Comparison of ENCODE assay signal across 8 cellular contexts in genomic region chr6:2990932-2991506, GRCh38. TPM values are rescaled to one million over a fixed set of nuclear protein-coding genes. Genes with fewer than 3 reads are reported as not detected.
A peak's percentile ranks its signal among the peaks of the same experiment; 100 is the strongest.
DNase-seq lines count a peak whose midpoint lies in the region; ATAC-seq, FAIRE-seq and TF ChIP-seq lines count a peak whose summit lies in the region.

No MANE protein-coding gene starts in this region.

- no peak for DNase-seq in CD8-positive, alpha-beta T cell
- DNase-seq in Peyer's patch (no peak), endothelial cell of umbilical vein (ENCODE audit: low read depth, low spot score) (no peak), pancreas (no peak), germinal center (ENCODE audit: low spot score) (no peak), NCI-H748 (lab: John Stamatoyannopoulos, UW; ENCODE audit: unreplicated experiment) (no peak)

- H3K9me3 Mint-ChIP-seq in CD8-positive, alpha-beta T cell = no peaks in the 10 kb centered on the region

- dilution Hi-C loops in endothelial cell of umbilical vein (cut with MboI; ENCODE audit: extremely low pct_ligation_motif_present, low sequenced_read_pairs) = no loop called here

- no peaks in the 10 kb centered on the region for H3K9me1 ChIP-seq in endothelial cell of umbilical vein (replicated peaks; ENCODE audit: control insufficient read depth, extremely low read depth, insufficient read depth, low read length)

- peak overlapping the region; percentile 85 for H3K4me2 ChIP-seq in endothelial cell of umbilical vein (ENCODE audit: insufficient read depth, low read length)

- no peaks in the 10 kb centered on the region for H3K9me3 ChIP-seq in CD8-positive, alpha-beta T cell (ENCODE audit: low read length)
- H3K9me3 ChIP-seq in Peyer's patch = no peaks in the 10 kb centered on the region
- no peaks in the 10 kb centered on the region for H3K9me3 ChIP-seq in endothelial cell of umbilical vein (replicated peaks; ENCODE audit: control insufficient read depth, insufficient read depth, low read length)
- no peaks in the 10 kb centered on the region for H3K9me3 ChIP-seq in pancreas

- no peaks in the 10 kb centered on the region for H4K20me1 ChIP-seq in endothelial cell of umbilical vein (replicated peaks; ENCODE audit: control insufficient read depth, extremely low read depth, insufficient read depth, low read length)

- peak; percentile 63 for FAIRE-seq in endothelial cell of umbilical vein (lab: Jason Lieb, UNC)
- peak; percentile 13 for FAIRE-seq in pancreas (lab: Jason Lieb, UNC)

- CTCF ChIA-PET in CD8-positive, alpha-beta T cell (lab: Charles Lee) = interaction anchor here (1.2 to 6.5 kb wide), 15 partner anchors 9 to 217 kb away, joined by 3 to 81 read pairs (median 8); partner anchors contain the start of genes NQO2 and SERPINB1
- CTCF ChIA-PET in endothelial cell of umbilical vein (lab: Charles Lee) = interaction anchor here (0.9 to 7.6 kb wide), 10 partner anchors 8 to 253 kb away, joined by 3 to 331 read pairs (median 12); partner anchors contain the start of gene NQO2

- H2AFZ ChIP-seq in endothelial cell of umbilical vein (ENCODE audit: low read depth, low read length) = peak overlapping the region; percentile 7

- H3K27me3 ChIP-seq in CD8-positive, alpha-beta T cell (ENCODE audit: insufficient read depth, low read length) = no peaks in the 10 kb centered on the region
- H3K27me3 ChIP-seq in Peyer's patch (no peaks in the 10 kb centered on the region), endothelial cell of umbilical vein (ENCODE audit: control insufficient read depth in 2 of 2, insufficient read depth in 2 of 2, low read length in 2 of 2) (peaks cover 0 to 1% of the 10 kb centered on the region in 2 experiments), pancreas (no peaks in the 10 kb centered on the region)

- H3K36me3 Mint-ChIP-seq in CD8-positive, alpha-beta T cell = peaks cover 21% of the 10 kb centered on the region

- peak overlapping the region; percentile 97 for H3K27ac ChIP-seq in CD8-positive, alpha-beta T cell (ENCODE audit: low read depth, low read length)
- peak overlapping the region; percentile 91 to 99 (median 99) for H3K27ac ChIP-seq in Peyer's patch
- H3K27ac ChIP-seq in endothelial cell of umbilical vein (ENCODE audit: insufficient read depth, low read depth, low read length) = peak overlapping the region; percentile 84
- H3K27ac ChIP-seq in pancreas = peak overlapping the region; percentile 93 to 98 (median 95)

- TF ChIP-seq CTCF in CD8-positive, alpha-beta T cell (IDR thresholded peaks at IDR 0.05) = no peak
- no peak for TF ChIP-seq CTCF in Peyer's patch (IDR thresholded peaks at IDR 0.05)
- TF ChIP-seq CTCF in endothelial cell of umbilical vein (IDR thresholded peaks at IDR 0.05; ENCODE audit: extremely low read depth in 1 of 2, insufficient read depth in 1 of 2, low read depth in 1 of 2, low read length in 2 of 2) = no peak
- TF ChIP-seq CTCF in pancreas (IDR thresholded peaks at IDR 0.05) = no peak

- TF ChIP-seq POLR2A in Peyer's patch (IDR thresholded peaks at IDR 0.05) = no peak
- TF ChIP-seq POLR2A in endothelial cell of umbilical vein (IDR thresholded peaks at IDR 0.05; ENCODE audit: low read depth, low read length) = no peak

- WGBS in pancreas, 2 donors = 2 to 3% methylated on average over 10 of the region's 10 CpGs

- POLR2A ChIA-PET in CD8-positive, alpha-beta T cell (lab: Charles Lee) = interaction anchor here (0.9 to 5.4 kb wide), 14 partner anchors 9 to 225 kb away, joined by 3 to 98 read pairs (median 18); partner anchors contain the start of genes NQO2, RIPK1, SERPINB1 and WRNIP1
- POLR2A ChIA-PET in endothelial cell of umbilical vein (lab: Charles Lee) = interaction anchor here (1.5 kb wide), 1 partner anchor 8 kb away, joined by 4 read pairs; the partner anchor contains the start of gene NQO2

- no peaks in the 10 kb centered on the region for H3K36me3 ChIP-seq in CD8-positive, alpha-beta T cell (ENCODE audit: insufficient read depth, low read length)
- no peaks in the 10 kb centered on the region for H3K36me3 ChIP-seq in Peyer's patch
- H3K36me3 ChIP-seq in endothelial cell of umbilical vein (ENCODE audit: control insufficient read depth in 2 of 2, extremely low read depth in 1 of 2, insufficient read depth in 2 of 2, low read length in 2 of 2) = no peaks in the 10 kb centered on the region
- H3K36me3 ChIP-seq in pancreas = no peaks in the 10 kb centered on the region

- peak overlapping the region; percentile 96 for H3K4me3 Mint-ChIP-seq in CD8-positive, alpha-beta T cell

- peak overlapping the region; percentile 65 for H3K4me3 ChIP-seq in CD8-positive, alpha-beta T cell (ENCODE audit: low read depth, low read length)
- peak overlapping the region; percentile 61 to 92 (median 82) for H3K4me3 ChIP-seq in Peyer's patch
- H3K4me3 ChIP-seq in endothelial cell of umbilical vein (replicated peaks in 1 of 3; ENCODE audit: insufficient read depth in 1 of 3, low read depth in 1 of 3, low read length in 3 of 3) = peak overlapping the region; percentile 57 to 78 (median 68)
- peak overlapping the region in 3 of 4 donors; percentile 65 to 87 (median 78) for H3K4me3 ChIP-seq in pancreas

- H3K27ac Mint-ChIP-seq in CD8-positive, alpha-beta T cell = peak overlapping the region; percentile 99

- H3K27me3 Mint-ChIP-seq in CD8-positive, alpha-beta T cell (ENCODE audit: low read depth) = no peaks in the 10 kb centered on the region

- ATAC-seq in CD8-positive, alpha-beta T cell = no peak
- no peak for ATAC-seq in pancreas
- no peak for ATAC-seq in GM21786 (IDR thresholded peaks at IDR 0.05; ENCODE audit: unreplicated experiment)
- ATAC-seq in HG02938 (IDR thresholded peaks at IDR 0.05; ENCODE audit: unreplicated experiment) = no peak

- peaks cover 27% of the 10 kb centered on the region for H3K4me1 Mint-ChIP-seq in CD8-positive, alpha-beta T cell (ENCODE audit: low read depth)

- BruUV-seq in endothelial cell of umbilical vein (replicated peaks; lab: Mats Ljungman, UMichigan) = no TSS peak

- H3K4me1 ChIP-seq in CD8-positive, alpha-beta T cell (ENCODE audit: insufficient read depth, low read length) = peaks cover 8% of the 10 kb centered on the region
- peaks cover 0 to 20% (median 7%) of the 10 kb centered on the region in 4 donors for H3K4me1 ChIP-seq in Peyer's patch
- peaks cover 15% of the 10 kb centered on the region for H3K4me1 ChIP-seq in endothelial cell of umbilical vein (ENCODE audit: control insufficient read depth, extremely low read depth, insufficient read depth, low read length)
- peaks cover 0 to 18% (median 0%) of the 10 kb centered on the region in 3 donors for H3K4me1 ChIP-seq in pancreas

- no peaks in the 10 kb centered on the region for H3K79me2 ChIP-seq in endothelial cell of umbilical vein (ENCODE audit: control insufficient read depth, insufficient read depth, low read length)

- H3K9ac ChIP-seq in endothelial cell of umbilical vein (replicated peaks; ENCODE audit: extremely low read depth, insufficient read depth, low read length) = peak overlapping the region; percentile 95

- intact Hi-C loops in CD8-positive, alpha-beta T cell (cut with DNase I, micrococcal nuclease) = loop anchor here in 1 of 2 experiments (10.0 kb wide), 1 partner anchor 744 kb away; no protein-coding TSS in a partner anchor
- intact Hi-C loops in endothelial cell of umbilical vein (cut with micrococcal nuclease) (no loop called here), pancreas (cut with DNase I) (no loop called here)

TF ChIP-seq in endothelial cell of umbilical vein, 7 proteins besides CTCF, POLR2A, EP300 and RAD21:
- TF ChIP-seq POLR2AphosphoS5 (IDR thresholded peaks at IDR 0.05; ENCODE audit: insufficient read depth, low read depth, low read length) = no peak

RNA-seq across cellular contexts. Expression of gene NQO2, which starts 8.7 kb away (rescaled TPM):
- total RNA-seq in CD8-positive, alpha-beta T cell = 1 to 10 TPM; 3.8 to 5.5 TPM
- total RNA-seq in Peyer's patch (10 to 100 TPM; 22.1 to 60.8 (median 29.3) TPM), endothelial cell of umbilical vein (27.6 and 31.6 TPM in 2 replicates), pancreas (10 to 100 TPM; 12.7 to 21.6 (median 18.0) TPM)
- polyA plus RNA-seq in endothelial cell of umbilical vein (44.1 and 48.0 TPM in 2 replicates), pancreas (10 to 100 TPM; 21.2 to 23.0 TPM)
- polyA plus RNA-seq in endothelial cell of umbilical vein (2011; cell fraction: cytosol; rRNA removed) = 52.6 and 52.8 TPM in 2 replicates
- polyA plus RNA-seq in endothelial cell of umbilical vein (2011; cell fraction: nucleus; rRNA removed) = 25.0 and 26.4 TPM in 2 replicates
- 24.0 and 25.0 TPM in 2 replicates for polyA plus RNA-seq in endothelial cell of umbilical vein (2012)
- polyA minus RNA-seq in endothelial cell of umbilical vein = 34.7 and 35.6 TPM in 2 replicates
- 57.5 TPM for polyA minus RNA-seq in endothelial cell of umbilical vein (2011; cell fraction: cytosol; rRNA and poly(A)+ RNA removed)
- polyA minus RNA-seq in endothelial cell of umbilical vein (2011; cell fraction: nucleus; rRNA and poly(A)+ RNA removed) = 4.3 and 5.4 TPM in 2 replicates

RNA-seq across cellular contexts. Expression of gene SERPINB6, which starts 19.7 kb away (rescaled TPM):
- total RNA-seq in CD8-positive, alpha-beta T cell = 10 to 100 TPM; 41.7 to 45.6 TPM
- total RNA-seq in Peyer's patch = 100 to 1,000 TPM; 170 to 462 (median 219) TPM
- 145 and 155 TPM in 2 replicates for total RNA-seq in endothelial cell of umbilical vein
- 148 and 151 TPM in 2 replicates for polyA plus RNA-seq in endothelial cell of umbilical vein
- polyA plus RNA-seq in endothelial cell of umbilical vein (2011; cell fraction: cytosol; rRNA removed) = 127 and 135 TPM in 2 replicates
- 173 and 181 TPM in 2 replicates for polyA plus RNA-seq in endothelial cell of umbilical vein (2011; cell fraction: nucleus; rRNA removed)
- polyA plus RNA-seq in endothelial cell of umbilical vein (2012) = 129 and 136 TPM in 2 replicates
- 120 and 126 TPM in 2 replicates for polyA minus RNA-seq in endothelial cell of umbilical vein
- polyA minus RNA-seq in endothelial cell of umbilical vein (2011; cell fraction: cytosol; rRNA and poly(A)+ RNA removed) = 95.6 TPM
- 60.0 and 72.9 TPM in 2 replicates for polyA minus RNA-seq in endothelial cell of umbilical vein (2011; cell fraction: nucleus; rRNA and poly(A)+ RNA removed)
- total RNA-seq in pancreas = 100 to 1,000 TPM in 2 of 6 donors, 10 to 100 TPM in 4; 77.7 to 110 (median 97.3) TPM
- 100 to 1,000 TPM; 108 to 193 TPM for polyA plus RNA-seq in pancreas
